19 cellular contexts compared by ENCODE assay signal in the genomic region with DNA sequence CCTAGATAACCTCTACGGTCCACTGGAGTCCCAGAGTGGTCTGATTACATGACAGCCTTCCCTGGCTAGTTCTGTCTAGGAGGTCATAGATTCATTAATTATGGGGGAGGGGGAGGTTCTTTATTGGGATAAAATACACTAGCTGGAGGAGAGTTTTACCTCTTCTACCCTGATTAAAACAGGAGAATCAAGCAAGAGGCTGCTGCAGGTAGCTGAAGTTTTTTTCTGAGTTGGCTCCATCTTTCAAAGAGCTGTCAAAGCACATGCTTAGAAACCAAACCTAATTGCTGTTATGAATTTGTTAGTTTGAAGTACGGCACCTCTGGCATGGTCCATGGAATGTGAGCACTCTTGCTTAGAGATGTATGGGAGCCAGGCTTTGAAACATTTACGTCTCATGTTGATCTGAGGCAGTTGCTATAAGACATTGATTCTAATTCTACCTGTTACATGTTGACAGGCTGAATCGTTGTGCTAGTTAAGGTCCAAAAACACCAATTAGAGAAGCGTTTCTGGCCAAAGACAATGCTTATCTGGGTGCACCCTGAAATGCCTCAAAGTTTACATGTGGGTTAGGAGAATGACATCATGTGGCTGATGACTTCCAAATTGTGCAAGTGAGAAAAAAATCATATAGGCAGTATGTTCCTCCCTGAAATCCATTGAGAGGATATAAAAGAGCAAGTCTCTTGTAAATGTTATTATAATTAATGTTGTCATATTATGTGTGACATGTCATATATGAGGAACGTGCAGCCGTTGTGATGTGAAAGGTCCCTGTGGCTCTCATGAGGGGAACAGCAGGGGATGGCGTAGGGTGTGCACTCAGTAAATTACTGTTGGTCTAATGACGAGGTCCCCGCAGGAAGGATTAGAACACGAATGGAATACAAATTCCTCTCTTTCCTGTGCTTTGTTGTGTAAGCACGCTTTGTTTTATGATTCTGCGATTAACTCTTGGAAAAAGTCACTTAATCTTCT.
DNase-seq lines count a peak whose midpoint lies in the region; ATAC-seq, FAIRE-seq and TF ChIP-seq lines count a peak whose summit lies in the region.
"Had no signal": no experiment of that assay in that cellular context is flagged by ENCODE, and none has a peak within 500 bp of the region (broad histone marks: within the 10 kb centered on the region; RNA-seq: fewer than 3 reads in every experiment).

No MANE protein-coding gene starts in this region.

- no peak for TF ChIP-seq POLR2A in upper lobe of left lung (IDR thresholded peaks at IDR 0.05)

- H3K4me3 ChIP-seq in upper lobe of left lung (no peak overlapping the region), small intestine (ENCODE audit: low read depth in 1 of 2, low read length in 2 of 2) (no peak overlapping the region)
- H3K4me3 ChIP-seq: heart left ventricle, Peyer's patch had no signal

- peak; percentile 10 for DNase-seq in cardiac septum (ENCODE audit: low spot score)
- no peak for DNase-seq in Right ventricle myocardium inferior (ENCODE audit: missing footprints)
- peak; percentile 53 for DNase-seq in amniotic epithelial cell (ENCODE audit: low read depth)
- DNase-seq in fibroblast of peridontal ligament (ENCODE audit: extremely low read depth): peak; percentile 65
- DNase-seq in upper lobe of left lung: no peak
- no peak for DNase-seq in T1000 (lab: John Stamatoyannopoulos, UW)
- no peak for DNase-seq in amniotic stem cell (lab: John Stamatoyannopoulos, UW)
- DNase-seq in small intestine: no peak
- DNase-seq: activated gamma-delta T cell; AML-193; CD8-positive, alpha-beta T cell; DMS153; heart left ventricle; left colon; naive thymus-derived CD4-positive, alpha-beta T cell; Peyer's patch; T-cell had no signal

- ATAC-seq in Right ventricle myocardium inferior (no peak), upper lobe of left lung (ENCODE audit: low FRiP score in 2 of 2) (no peak)
- ATAC-seq: CD8-positive, alpha-beta T cell; heart left ventricle; left colon; naive thymus-derived CD4-positive, alpha-beta T cell; T-cell had no signal

- H3K27ac ChIP-seq in upper lobe of left lung (peak overlapping the region in 3 of 4 donors; percentile 11 to 19 (median 15)), small intestine (ENCODE audit: low read depth in 1 of 2, low read length in 1 of 2) (no peak overlapping the region)
- H3K27ac ChIP-seq: 22Rv1, heart left ventricle, Peyer's patch had no signal

- H3K27me3 ChIP-seq in upper lobe of left lung: no peaks in the 10 kb centered on the region
- no peaks in the 10 kb centered on the region for H3K27me3 ChIP-seq in small intestine (ENCODE audit: control insufficient read depth in 2 of 2, insufficient read depth in 2 of 2, low read length in 2 of 2)
- H3K27me3 ChIP-seq: heart left ventricle, Peyer's patch had no signal

- intact Hi-C loops in cardiac septum (cut with DNase I) (no loop called here), Right ventricle myocardium inferior (cut with DNase I) (no loop called here)

- H3K4me1 ChIP-seq in upper lobe of left lung (peaks cover 29 to 53% (median 38%) of the 10 kb centered on the region in 4 donors), small intestine (ENCODE audit: control insufficient read depth in 2 of 2, insufficient read depth in 1 of 2, low read depth in 1 of 2, low read length in 1 of 2) (peaks cover 0 to 2% of the 10 kb centered on the region in 2 donors)

- H3K9me3 ChIP-seq in upper lobe of left lung: no peaks in the 10 kb centered on the region
- no peaks in the 10 kb centered on the region for H3K9me3 ChIP-seq in small intestine (ENCODE audit: control insufficient read depth, low read depth)
- H3K9me3 ChIP-seq: heart left ventricle, Peyer's patch had no signal

- WGBS in upper lobe of left lung, 2 donors: 65 to 68% methylated on average over 13 of the region's 13 CpGs
- 74 to 84% (median 83%) methylated on average over 13 of the region's 13 CpGs for WGBS in small intestine, 3 donors

- TF ChIP-seq EP300 in upper lobe of left lung (IDR thresholded peaks at IDR 0.05): no peak

- H3K36me3 ChIP-seq in upper lobe of left lung: no peaks in the 10 kb centered on the region
- no peaks in the 10 kb centered on the region for H3K36me3 ChIP-seq in small intestine (ENCODE audit: control insufficient read depth in 2 of 2, insufficient read depth in 2 of 2, low read length in 2 of 2)
- H3K36me3 ChIP-seq: heart left ventricle, Peyer's patch had no signal

- FAIRE-seq in small intestine (lab: Jason Lieb, UNC): no peak
- FAIRE-seq: endometrium had no signal

- TF ChIP-seq CTCF in upper lobe of left lung (IDR thresholded peaks at IDR 0.05): no peak

Comparison
In these comparisons a context has a peak if more than half of its experiments do, and no peak if none do; other contexts are left out.
1. DNase-seq: peak in cardiac septum (single experiment), amniotic epithelial cell (single experiment) and fibroblast of peridontal ligament (single experiment); none in Right ventricle myocardium inferior (single experiment), upper lobe of left lung (0 of 2), T1000 (single experiment), amniotic stem cell (single experiment) and small intestine (single experiment).
2. H3K27ac ChIP-seq: peak in upper lobe of left lung (3 of 4); none in small intestine (0 of 2).